ENCODE assay signal across 1 cellular context in the genomic region with DNA sequence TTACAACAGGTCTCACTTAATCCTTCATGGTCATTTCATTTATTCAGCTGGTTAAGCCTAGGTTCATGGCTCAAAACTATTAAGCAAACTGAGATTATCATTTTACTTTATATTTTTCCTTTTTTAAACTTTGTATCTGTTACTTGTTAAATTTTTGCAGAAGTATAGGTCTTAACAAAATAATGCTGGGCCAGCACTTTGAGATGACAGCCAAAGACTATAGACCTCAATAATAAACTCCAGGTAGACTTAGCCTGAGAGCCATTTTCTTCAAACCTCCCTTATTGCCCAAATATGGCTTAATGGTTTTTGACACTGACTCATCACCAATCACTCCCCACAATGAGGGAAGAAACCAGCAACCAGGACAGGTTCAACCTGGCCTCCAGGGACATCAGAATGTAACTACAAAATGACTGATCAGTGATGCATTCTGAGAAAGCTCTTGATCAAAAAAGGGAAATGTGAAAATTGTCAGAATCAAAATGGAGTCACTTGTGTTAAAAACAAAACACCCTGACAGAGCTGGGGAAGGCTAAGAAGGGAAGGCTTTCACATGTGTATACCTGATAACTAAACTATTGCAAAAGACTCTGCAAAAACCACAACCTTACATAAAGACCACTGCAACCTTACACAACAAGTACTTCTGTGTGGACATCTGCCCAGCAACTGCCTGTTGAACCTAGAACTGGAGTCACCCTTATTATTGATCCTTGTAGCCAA.
TF ChIP-seq lines count a peak whose summit lies in the region.

No MANE protein-coding gene starts in this region.

TF ChIP-seq in K562, 482 proteins besides CTCF, POLR2A, EP300 and RAD21 (continued from another document and continues in another):
- TF ChIP-seq BCLAF1 (IDR thresholded peaks at IDR 0.05; ENCODE audit: borderline replicate concordance in 1 of 2, control insufficient read depth in 1 of 2, low read depth in 2 of 2, low read length in 1 of 2) (no peak), POLR2H (tag; IDR thresholded peaks at IDR 0.05; ENCODE audit: low read depth) (0 out of 2 replicates have a peak, but pooled peaks have one; percentile 13), KDM5B (IDR thresholded peaks at IDR 0.05; ENCODE audit: insufficient replicate concordance, low read depth, low read length) (no peak), SIRT6 (IDR thresholded peaks at IDR 0.05; ENCODE audit: low read depth, low read length) (no peak), MEF2D (tag; conservative IDR thresholded peaks at IDR 0.05; ENCODE audit: low read depth) (0 out of 2 replicates have a peak, but pooled peaks have one; percentile 63), TCFL5 (CRISPR knock-in tag; conservative IDR thresholded peaks at IDR 0.05) (peak; percentile 79; the same call in 1 of the 2 replicates), BHLHE40 (IDR thresholded peaks at IDR 0.05; ENCODE audit: low read length) (no peak), NR1H2 (CRISPR knock-in tag; IDR thresholded peaks at IDR 0.05) (no peak), NBN (IDR thresholded peaks at IDR 0.05; ENCODE audit: low read depth) (no peak), IFI16 (CRISPR knock-in tag; IDR thresholded peaks at IDR 0.05) (no peak), HNRNPL (IDR thresholded peaks at IDR 0.05; ENCODE audit: low read depth, low read length) (no peak), STAT5A (IDR thresholded peaks at IDR 0.05; ENCODE audit: borderline replicate concordance, low read length) (no peak), PCBP1 (IDR thresholded peaks at IDR 0.05; ENCODE audit: low read depth, low read length, poor library complexity, severe bottlenecking) (no peak), MECOM (CRISPR knock-in tag; IDR thresholded peaks at IDR 0.05) (0 out of 2 replicates have a peak, but pooled peaks have one; percentile 43), TGIF2 (CRISPR knock-in tag; IDR thresholded peaks at IDR 0.05) (no peak), ATF7 (IDR thresholded peaks at IDR 0.05) (no peak), SREBF1 (IDR thresholded peaks at IDR 0.05; ENCODE audit: borderline replicate concordance, low read depth, low read length) (no peak), ZNF639 (CRISPR knock-in tag; conservative IDR thresholded peaks at IDR 0.05 in 1 of 2, IDR thresholded peaks at IDR 0.05 in 1 of 2) (peak in 1 of 2 experiments; percentile 75; a peak in 2 of 4 replicates), U2AF1 (optimal IDR thresholded peaks at IDR 0.05; ENCODE audit: low read depth, low read length) (no peak), FOXO4 (CRISPR knock-in tag; IDR thresholded peaks at IDR 0.05) (no peak), RCOR1 (IDR thresholded peaks at IDR 0.05; ENCODE audit: borderline replicate concordance in 1 of 2, low read depth in 2 of 2, low read length in 2 of 2) (no peak), NR2F6 (CRISPR knock-in tag; IDR thresholded peaks at IDR 0.05) (no peak), LARP7 (IDR thresholded peaks at IDR 0.05) (no peak), USF1 (CRISPR knock-in tag; IDR thresholded peaks at IDR 0.05) (no peak), RHOXF2B (CRISPR knock-in tag; conservative IDR thresholded peaks at IDR 0.05) (no peak), RB1 (IDR thresholded peaks at IDR 0.05; ENCODE audit: low read depth) (no peak), NR3C1 (CRISPR knock-in tag; IDR thresholded peaks at IDR 0.05) (no peak), ZBED1 (IDR thresholded peaks at IDR 0.05) (no peak), GABPB2 (CRISPR knock-in tag; conservative IDR thresholded peaks at IDR 0.05) (no peak), ZNF282 (CRISPR knock-in tag; IDR thresholded peaks at IDR 0.05) (no peak), PRPF4 (IDR thresholded peaks at IDR 0.05; ENCODE audit: insufficient read depth, low read depth, low read length, poor library complexity, severe bottlenecking) (no peak), ESRRA (IDR thresholded peaks at IDR 0.05; ENCODE audit: borderline replicate concordance, low read depth) (no peak), ZFX (CRISPR knock-in tag; IDR thresholded peaks at IDR 0.05) (no peak), GTF2A2 (tag; IDR thresholded peaks at IDR 0.05) (no peak), RFX7 (CRISPR knock-in tag; IDR thresholded peaks at IDR 0.05) (no peak), KLF13 (tag; IDR thresholded peaks at IDR 0.05; ENCODE audit: borderline replicate concordance, low read depth) (no peak), SMARCE1 (IDR thresholded peaks at IDR 0.05) (no peak)
- TF ChIP-seq, protein P1, sequence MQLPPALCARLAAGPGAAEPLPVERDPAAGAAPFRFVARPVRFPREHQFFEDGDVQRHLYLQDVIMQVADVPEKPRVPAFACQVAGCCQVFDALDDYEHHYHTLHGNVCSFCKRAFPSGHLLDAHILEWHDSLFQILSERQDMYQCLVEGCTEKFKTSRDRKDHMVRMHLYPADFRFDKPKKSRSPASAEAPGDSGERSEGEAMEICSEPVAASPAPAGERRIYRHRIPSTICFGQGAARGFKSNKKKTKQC (CRISPR knock-in tag; IDR thresholded peaks at IDR 0.05), result no peak
- TF ChIP-seq, protein P2, sequence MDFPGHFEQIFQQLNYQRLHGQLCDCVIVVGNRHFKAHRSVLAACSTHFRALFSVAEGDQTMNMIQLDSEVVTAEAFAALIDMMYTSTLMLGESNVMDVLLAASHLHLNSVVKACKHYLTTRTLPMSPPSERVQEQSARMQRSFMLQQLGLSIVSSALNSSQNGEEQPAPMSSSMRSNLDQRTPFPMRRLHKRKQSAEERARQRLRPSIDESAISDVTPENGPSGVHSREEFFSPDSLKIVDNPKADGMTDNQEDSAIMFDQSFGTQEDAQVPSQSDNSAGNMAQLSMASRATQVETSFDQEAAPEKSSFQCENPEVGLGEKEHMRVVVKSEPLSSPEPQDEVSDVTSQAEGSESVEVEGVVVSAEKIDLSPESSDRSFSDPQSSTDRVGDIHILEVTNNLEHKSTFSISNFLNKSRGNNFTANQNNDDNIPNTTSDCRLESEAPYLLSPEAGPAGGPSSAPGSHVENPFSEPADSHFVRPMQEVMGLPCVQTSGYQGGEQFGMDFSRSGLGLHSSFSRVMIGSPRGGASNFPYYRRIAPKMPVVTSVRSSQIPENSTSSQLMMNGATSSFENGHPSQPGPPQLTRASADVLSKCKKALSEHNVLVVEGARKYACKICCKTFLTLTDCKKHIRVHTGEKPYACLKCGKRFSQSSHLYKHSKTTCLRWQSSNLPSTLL (IDR thresholded peaks at IDR 0.05), result no peak
- TF ChIP-seq, protein P3, sequence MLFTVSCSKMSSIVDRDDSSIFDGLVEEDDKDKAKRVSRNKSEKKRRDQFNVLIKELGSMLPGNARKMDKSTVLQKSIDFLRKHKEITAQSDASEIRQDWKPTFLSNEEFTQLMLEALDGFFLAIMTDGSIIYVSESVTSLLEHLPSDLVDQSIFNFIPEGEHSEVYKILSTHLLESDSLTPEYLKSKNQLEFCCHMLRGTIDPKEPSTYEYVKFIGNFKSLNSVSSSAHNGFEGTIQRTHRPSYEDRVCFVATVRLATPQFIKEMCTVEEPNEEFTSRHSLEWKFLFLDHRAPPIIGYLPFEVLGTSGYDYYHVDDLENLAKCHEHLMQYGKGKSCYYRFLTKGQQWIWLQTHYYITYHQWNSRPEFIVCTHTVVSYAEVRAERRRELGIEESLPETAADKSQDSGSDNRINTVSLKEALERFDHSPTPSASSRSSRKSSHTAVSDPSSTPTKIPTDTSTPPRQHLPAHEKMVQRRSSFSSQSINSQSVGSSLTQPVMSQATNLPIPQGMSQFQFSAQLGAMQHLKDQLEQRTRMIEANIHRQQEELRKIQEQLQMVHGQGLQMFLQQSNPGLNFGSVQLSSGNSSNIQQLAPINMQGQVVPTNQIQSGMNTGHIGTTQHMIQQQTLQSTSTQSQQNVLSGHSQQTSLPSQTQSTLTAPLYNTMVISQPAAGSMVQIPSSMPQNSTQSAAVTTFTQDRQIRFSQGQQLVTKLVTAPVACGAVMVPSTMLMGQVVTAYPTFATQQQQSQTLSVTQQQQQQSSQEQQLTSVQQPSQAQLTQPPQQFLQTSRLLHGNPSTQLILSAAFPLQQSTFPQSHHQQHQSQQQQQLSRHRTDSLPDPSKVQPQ (CRISPR knock-in tag; IDR thresholded peaks at IDR 0.05; ENCODE audit: borderline replicate concordance), result no peak
- TF ChIP-seq, protein P4, sequence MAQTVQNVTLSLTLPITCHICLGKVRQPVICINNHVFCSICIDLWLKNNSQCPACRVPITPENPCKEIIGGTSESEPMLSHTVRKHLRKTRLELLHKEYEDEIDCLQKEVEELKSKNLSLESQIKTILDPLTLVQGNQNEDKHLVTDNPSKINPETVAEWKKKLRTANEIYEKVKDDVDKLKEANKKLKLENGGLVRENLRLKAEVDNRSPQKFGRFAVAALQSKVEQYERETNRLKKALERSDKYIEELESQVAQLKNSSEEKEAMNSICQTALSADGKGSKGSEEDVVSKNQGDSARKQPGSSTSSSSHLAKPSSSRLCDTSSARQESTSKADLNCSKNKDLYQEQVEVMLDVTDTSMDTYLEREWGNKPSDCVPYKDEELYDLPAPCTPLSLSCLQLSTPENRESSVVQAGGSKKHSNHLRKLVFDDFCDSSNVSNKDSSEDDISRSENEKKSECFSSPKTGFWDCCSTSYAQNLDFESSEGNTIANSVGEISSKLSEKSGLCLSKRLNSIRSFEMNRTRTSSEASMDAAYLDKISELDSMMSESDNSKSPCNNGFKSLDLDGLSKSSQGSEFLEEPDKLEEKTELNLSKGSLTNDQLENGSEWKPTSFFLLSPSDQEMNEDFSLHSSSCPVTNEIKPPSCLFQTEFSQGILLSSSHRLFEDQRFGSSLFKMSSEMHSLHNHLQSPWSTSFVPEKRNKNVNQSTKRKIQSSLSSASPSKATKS (CRISPR knock-in tag; IDR thresholded peaks at IDR 0.05), result no peak
- TF ChIP-seq, protein P5, sequence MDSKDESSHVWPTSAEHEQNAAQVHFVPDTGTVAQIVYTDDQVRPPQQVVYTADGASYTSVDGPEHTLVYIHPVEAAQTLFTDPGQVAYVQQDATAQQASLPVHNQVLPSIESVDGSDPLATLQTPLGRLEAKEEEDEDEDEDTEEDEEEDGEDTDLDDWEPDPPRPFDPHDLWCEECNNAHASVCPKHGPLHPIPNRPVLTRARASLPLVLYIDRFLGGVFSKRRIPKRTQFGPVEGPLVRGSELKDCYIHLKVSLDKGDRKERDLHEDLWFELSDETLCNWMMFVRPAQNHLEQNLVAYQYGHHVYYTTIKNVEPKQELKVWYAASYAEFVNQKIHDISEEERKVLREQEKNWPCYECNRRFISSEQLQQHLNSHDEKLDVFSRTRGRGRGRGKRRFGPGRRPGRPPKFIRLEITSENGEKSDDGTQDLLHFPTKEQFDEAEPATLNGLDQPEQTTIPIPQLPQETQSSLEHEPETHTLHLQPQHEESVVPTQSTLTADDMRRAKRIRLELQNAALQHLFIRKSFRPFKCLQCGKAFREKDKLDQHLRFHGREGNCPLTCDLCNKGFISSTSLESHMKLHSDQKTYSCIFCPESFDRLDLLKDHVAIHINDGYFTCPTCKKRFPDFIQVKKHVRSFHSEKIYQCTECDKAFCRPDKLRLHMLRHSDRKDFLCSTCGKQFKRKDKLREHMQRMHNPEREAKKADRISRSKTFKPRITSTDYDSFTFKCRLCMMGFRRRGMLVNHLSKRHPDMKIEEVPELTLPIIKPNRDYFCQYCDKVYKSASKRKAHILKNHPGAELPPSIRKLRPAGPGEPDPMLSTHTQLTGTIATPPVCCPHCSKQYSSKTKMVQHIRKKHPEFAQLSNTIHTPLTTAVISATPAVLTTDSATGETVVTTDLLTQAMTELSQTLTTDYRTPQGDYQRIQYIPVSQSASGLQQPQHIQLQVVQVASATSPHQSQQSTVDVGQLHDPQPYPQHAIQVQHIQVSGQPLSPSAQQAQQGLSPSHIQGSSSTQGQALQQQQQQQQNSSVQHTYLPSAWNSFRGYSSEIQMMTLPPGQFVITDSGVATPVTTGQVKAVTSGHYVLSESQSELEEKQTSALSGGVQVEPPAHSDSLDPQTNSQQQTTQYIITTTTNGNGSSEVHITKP (IDR thresholded peaks at IDR 0.05; ENCODE audit: partially characterized antibody), result no peak
